Comparison of ENCODE assay signal across 12 cellular contexts in the genomic region with DNA sequence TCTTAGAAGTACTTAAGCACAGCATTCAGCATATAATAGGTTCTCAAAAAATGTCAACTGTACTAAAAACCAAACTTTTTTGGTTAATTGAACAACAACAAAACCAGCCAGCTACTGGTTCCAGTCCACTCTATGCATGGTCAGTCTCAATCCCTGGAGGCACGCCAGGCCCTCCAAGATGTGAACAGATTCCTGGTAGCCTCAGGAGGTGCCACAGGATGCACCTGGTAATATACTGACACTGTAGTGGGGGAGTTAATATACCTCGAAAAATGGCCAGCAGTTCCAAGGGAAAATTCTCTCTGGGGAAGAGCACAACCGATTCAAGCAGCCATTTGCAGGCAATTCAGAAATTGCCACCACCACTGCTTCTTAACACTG. TPM values are rescaled to one million over a fixed set of nuclear protein-coding genes. Genes with fewer than 3 reads are reported as not detected.
DNase-seq lines count a peak whose midpoint lies in the region; ATAC-seq and TF ChIP-seq lines count a peak whose summit lies in the region.
"Had no signal": no experiment of that assay in that cellular context is flagged by ENCODE, and none has a peak within 500 bp of the region (broad histone marks: within the 10 kb centered on the region; RNA-seq: fewer than 3 reads in every experiment).

No MANE protein-coding gene starts in this region.

- CTCF ChIA-PET in activated CD4-positive, alpha-beta memory T cell treated with anti-CD3 and anti-CD28 coated beads, Interleukin-2, amount 10 ng/mL, durations not matched to agents 7 days and 5 days (lab: Charles Lee), result interaction anchor here (0.9 to 1.4 kb wide), 3 partner anchors 31 to 78 kb away, joined by 3 to 4 read pairs (median 4); no protein-coding TSS in a partner anchor

- H3K36me3 Mint-ChIP-seq in activated T-cell treated with anti-CD3 and anti-CD28 coated beads, Interleukin-2, amount 50 U/mL, for 72 hours (ENCODE audit: insufficient read depth in 2 of 2), result peaks cover 12 to 25% of the 10 kb centered on the region in 2 donors
- H3K36me3 Mint-ChIP-seq in activated CD4-positive, alpha-beta memory T cell treated with anti-CD3 and anti-CD28 coated beads, Interleukin-2, amount 10 ng/mL, durations not matched to agents 7 days and 5 days (ENCODE audit: low read depth), result peaks cover 36% of the 10 kb centered on the region
- H3K36me3 Mint-ChIP-seq in chondrocyte (ENCODE audit: low read depth), result peaks cover 3% of the 10 kb centered on the region

- no peak for DNase-seq in activated T-cell treated with anti-CD3 and anti-CD28 coated beads, Interleukin-2, amount 50 U/mL, for 72 hours
- no peak for DNase-seq in activated T-cell treated with anti-CD3 and anti-CD28 coated beads for 4 hours
- DNase-seq in activated CD4-positive, alpha-beta memory T cell treated with anti-CD3 and anti-CD28 coated beads, Interleukin-2, amount 10 ng/mL, durations not matched to agents 7 days and 5 days, result no peak
- no peak for DNase-seq in hepatocyte (ENCODE audit: low spot score)
- peak; percentile 90 to 95 for DNase-seq in thyroid gland
- no peak for DNase-seq in chondrocyte (ENCODE audit: low spot score)
- no peak for DNase-seq in sciatic nerve (ENCODE audit: low spot score)
- no peak for DNase-seq in NCI-H82 treated with DMSO at 0.1 percent for 48 hours (lab: John Stamatoyannopoulos, UW; ENCODE audit: unreplicated experiment)
- DNase-seq: activated CD8-positive, alpha-beta memory T cell treated with anti-CD3 and anti-CD28 coated beads for 24 hours; foreskin keratinocyte; NCI-H187 had no signal

- intact Hi-C loops in thyroid gland (cut with DNase I) (no loop called here), sciatic nerve (cut with DNase I) (no loop called here)

- no peak overlapping the region for H2AFZ ChIP-seq in hepatocyte

- H3K4me3 ChIP-seq in hepatocyte, result no peak overlapping the region
- no peak overlapping the region for H3K4me3 ChIP-seq in thyroid gland (replicated peaks in 1 of 3)

- POLR2A ChIA-PET in activated CD4-positive, alpha-beta memory T cell treated with anti-CD3 and anti-CD28 coated beads, Interleukin-2, amount 10 ng/mL, durations not matched to agents 7 days and 5 days (lab: Charles Lee), result interaction anchor here (0.6 to 15.9 kb wide), 6 partner anchors 9 to 95 kb away, joined by 3 to 291 read pairs (median 4); no protein-coding TSS in a partner anchor

- peak overlapping the region; percentile 91 for H3K4me2 ChIP-seq in hepatocyte

- H3K36me3 ChIP-seq in hepatocyte (replicated peaks; ENCODE audit: insufficient read depth, low read depth) (no peaks in the 10 kb centered on the region), thyroid gland (no peaks in the 10 kb centered on the region)

- peaks cover 83% of the 10 kb centered on the region for H3K4me1 Mint-ChIP-seq in activated T-cell treated with anti-CD3 and anti-CD28 coated beads, Interleukin-2, amount 50 U/mL, for 72 hours (ENCODE audit: low read depth)
- H3K4me1 Mint-ChIP-seq in activated CD4-positive, alpha-beta memory T cell treated with anti-CD3 and anti-CD28 coated beads, Interleukin-2, amount 10 ng/mL, durations not matched to agents 7 days and 5 days, result peaks cover 64% of the 10 kb centered on the region
- H3K4me1 Mint-ChIP-seq in chondrocyte (ENCODE audit: low read depth), result peaks cover 7% of the 10 kb centered on the region

- no peak overlapping the region for H3K27ac ChIP-seq in hepatocyte
- peak overlapping the region in 2 of 3 donors; percentile 19 to 34 for H3K27ac ChIP-seq in thyroid gland
- H3K27ac ChIP-seq: foreskin keratinocyte had no signal

- H3K27me3 Mint-ChIP-seq in activated T-cell treated with anti-CD3 and anti-CD28 coated beads, Interleukin-2, amount 50 U/mL, for 72 hours (ENCODE audit: low read depth), result no peaks in the 10 kb centered on the region
- no peaks in the 10 kb centered on the region for H3K27me3 Mint-ChIP-seq in activated CD4-positive, alpha-beta memory T cell treated with anti-CD3 and anti-CD28 coated beads, Interleukin-2, amount 10 ng/mL, durations not matched to agents 7 days and 5 days
- H3K27me3 Mint-ChIP-seq in chondrocyte (ENCODE audit: low read depth), result peaks cover 29% of the 10 kb centered on the region

- no peak for ATAC-seq in activated T-cell treated with anti-CD3 and anti-CD28 coated beads, Interleukin-2, amount 50 U/mL, for 72 hours (replicated peaks in 1 of 2)
- ATAC-seq in sciatic nerve, result no peak
- ATAC-seq: foreskin keratinocyte had no signal

- H3K9me3 ChIP-seq in hepatocyte (ENCODE audit: low read depth) (no peaks in the 10 kb centered on the region), thyroid gland (no peaks in the 10 kb centered on the region)

- peaks cover 0 to under 1% of the 10 kb centered on the region in 2 donors for H3K9me3 Mint-ChIP-seq in activated T-cell treated with anti-CD3 and anti-CD28 coated beads, Interleukin-2, amount 50 U/mL, for 72 hours
- no peaks in the 10 kb centered on the region for H3K9me3 Mint-ChIP-seq in activated CD4-positive, alpha-beta memory T cell treated with anti-CD3 and anti-CD28 coated beads, Interleukin-2, amount 10 ng/mL, durations not matched to agents 7 days and 5 days
- no peaks in the 10 kb centered on the region for H3K9me3 Mint-ChIP-seq in chondrocyte (ENCODE audit: low read depth)

- 86% methylated on average over 3 of the region's 3 CpGs for WGBS in hepatocyte (ENCODE audit: low lambda C conversion rate, missing lambda C conversion rate)
- 15 to 19% methylated on average over 3 of the region's 3 CpGs for WGBS in thyroid gland, 2 donors

- no peaks in the 10 kb centered on the region for H4K20me1 ChIP-seq in hepatocyte (ENCODE audit: insufficient read depth, poor library complexity, severe bottlenecking)

- H3K27me3 ChIP-seq in hepatocyte (no peaks in the 10 kb centered on the region), thyroid gland (no peaks in the 10 kb centered on the region)

- peaks cover 55% of the 10 kb centered on the region for H3K79me2 ChIP-seq in hepatocyte

- TF ChIP-seq POLR2A in thyroid gland (IDR thresholded peaks at IDR 0.05), result no peak

- H3K4me3 Mint-ChIP-seq in activated T-cell treated with anti-CD3 and anti-CD28 coated beads, Interleukin-2, amount 50 U/mL, for 72 hours, result peak overlapping the region; percentile 88 to 90
- H3K4me3 Mint-ChIP-seq in activated CD4-positive, alpha-beta memory T cell treated with anti-CD3 and anti-CD28 coated beads, Interleukin-2, amount 10 ng/mL, durations not matched to agents 7 days and 5 days, result peak overlapping the region; percentile 50
- H3K4me3 Mint-ChIP-seq in chondrocyte (ENCODE audit: unreplicated experiment), result no peak overlapping the region

- H3K4me1 ChIP-seq in hepatocyte (ENCODE audit: insufficient read depth) (peaks cover 22% of the 10 kb centered on the region), thyroid gland (peaks cover 15 to 27% of the 10 kb centered on the region in 2 donors)
- H3K4me1 ChIP-seq: foreskin keratinocyte had no signal

- no peak for TF ChIP-seq CTCF in hepatocyte (IDR thresholded peaks at IDR 0.05; ENCODE audit: poor library complexity)
- no peak for TF ChIP-seq CTCF in thyroid gland (IDR thresholded peaks at IDR 0.05)
- TF ChIP-seq CTCF in chondrocyte (IDR thresholded peaks at IDR 0.05), result no peak

- H3K9me2 ChIP-seq in hepatocyte (replicated peaks; ENCODE audit: insufficient read depth), result no peaks in the 10 kb centered on the region

- H3K27ac Mint-ChIP-seq in activated T-cell treated with anti-CD3 and anti-CD28 coated beads, Interleukin-2, amount 50 U/mL, for 72 hours, result peak overlapping the region; percentile 87
- H3K27ac Mint-ChIP-seq in activated CD4-positive, alpha-beta memory T cell treated with anti-CD3 and anti-CD28 coated beads, Interleukin-2, amount 10 ng/mL, durations not matched to agents 7 days and 5 days, result peak overlapping the region; percentile 61
- H3K27ac Mint-ChIP-seq in chondrocyte (ENCODE audit: unreplicated experiment), result no peak overlapping the region

RNA-seq across cellular contexts. Expression of a gene that starts 3.6 kb away (rescaled TPM):
- total RNA-seq in activated T-cell treated with anti-CD3 and anti-CD28 coated beads, Interleukin-2, amount 50 U/mL, for 72 hours, result 100 to 1,000 TPM; 108 to 109 TPM
- total RNA-seq in activated CD4-positive, alpha-beta memory T cell treated with anti-CD3 and anti-CD28 coated beads, Interleukin-2, amount 10 ng/mL, durations not matched to agents 7 days and 5 days, result 10 to 100 TPM; 69.8 to 80.6 TPM
- total RNA-seq in hepatocyte (21.6 and 22.2 TPM in 2 replicates), thyroid gland (10 to 100 TPM; 20.4 to 59.6 (median 39.8) TPM), chondrocyte (1.7 to 2.2 TPM (median 2.1 TPM) in 3 replicates), sciatic nerve (46.0 TPM)
- 10.1 and 10.5 TPM in 2 replicates for polyA plus RNA-seq in hepatocyte
- polyA plus RNA-seq: BJ had no signal

Comparison
In these comparisons a context has a peak if more than half of its experiments do, and no peak if none do; other contexts are left out.
1. DNase-seq: peak in thyroid gland (2 of 2); none in activated T-cell treated with anti-CD3 and anti-CD28 coated beads, Interleukin-2, amount 50 U/mL, for 72 hours (0 of 2), activated T-cell treated with anti-CD3 and anti-CD28 coated beads for 4 hours (single experiment), activated CD4-positive, alpha-beta memory T cell treated with anti-CD3 and anti-CD28 coated beads, Interleukin-2, amount 10 ng/mL, durations not matched to agents 7 days and 5 days (single experiment), hepatocyte (single experiment), chondrocyte (single experiment), sciatic nerve (single experiment) and NCI-H82 treated with DMSO at 0.1 percent for 48 hours (single experiment).